Comparison of ENCODE assay signal across 16 cellular contexts in genomic region chr1:12081648-12082396, GRCh38. TPM values are rescaled to one million over a fixed set of nuclear protein-coding genes. Genes with fewer than 3 reads are reported as not detected.
DNase-seq lines count a peak whose midpoint lies in the region; ATAC-seq, FAIRE-seq and TF ChIP-seq lines count a peak whose summit lies in the region.
"Had no signal": no experiment of that assay in that cellular context is flagged by ENCODE, and none has a peak within 500 bp of the region (broad histone marks: within the 10 kb centered on the region; RNA-seq: fewer than 3 reads in every experiment).

No MANE protein-coding gene starts in this region.

- H3K36me3 ChIP-seq in CD4-positive, CD25-positive, alpha-beta regulatory T cell (ENCODE audit: control insufficient read depth, insufficient read depth, low read length): no peaks in the 10 kb centered on the region
- H3K36me3 ChIP-seq in fibroblast of lung (ENCODE audit: control insufficient read depth, insufficient read depth, low read length): no peaks in the 10 kb centered on the region
- H3K36me3 ChIP-seq: colonic mucosa, esophagus squamous epithelium had no signal

- no peak for ATAC-seq in CD4-positive, CD25-positive, alpha-beta regulatory T cell (ENCODE audit: low read depth in 2 of 2)
- no peak for ATAC-seq in GM21576 (IDR thresholded peaks at IDR 0.05; ENCODE audit: unreplicated experiment)

- H3K9me3 ChIP-seq in CD4-positive, CD25-positive, alpha-beta regulatory T cell (ENCODE audit: control insufficient read depth in 2 of 2, low read length in 2 of 2): peaks cover 0 to 5% of the 10 kb centered on the region in 2 experiments
- no peaks in the 10 kb centered on the region for H3K9me3 ChIP-seq in fibroblast of lung (ENCODE audit: control insufficient read depth, insufficient read depth, low read depth, low read length)
- H3K9me3 ChIP-seq: colonic mucosa, testis had no signal

- peak overlapping the region; percentile 24 to 78 (median 51) for H3K4me3 Mint-ChIP-seq in CD4-positive, CD25-positive, alpha-beta regulatory T cell

- H3K9me3 Mint-ChIP-seq in CD4-positive, CD25-positive, alpha-beta regulatory T cell: peaks cover 0 to 21% (median 4%) of the 10 kb centered on the region in 7 donors

- no peak overlapping the region for H3K9ac ChIP-seq in fibroblast of lung (ENCODE audit: insufficient read depth, low read length)

- peaks cover 11 to 59% (median 40%) of the 10 kb centered on the region in 4 donors for H3K4me1 Mint-ChIP-seq in CD4-positive, CD25-positive, alpha-beta regulatory T cell

- H3K27ac Mint-ChIP-seq in CD4-positive, CD25-positive, alpha-beta regulatory T cell: peak overlapping the region; percentile 26 to 90 (median 82)

- H4K20me1 ChIP-seq in fibroblast of lung (ENCODE audit: control insufficient read depth, extremely low read depth, insufficient read depth, low read length): no peaks in the 10 kb centered on the region

- H3K4me2 ChIP-seq in fibroblast of lung (ENCODE audit: extremely low read depth, insufficient read depth, low read length): no peak overlapping the region

- peaks cover 28% of the 10 kb centered on the region for H3K4me1 ChIP-seq in CD4-positive, CD25-positive, alpha-beta regulatory T cell (ENCODE audit: control insufficient read depth, insufficient read depth, low read length, poor library complexity, severe bottlenecking)
- H3K4me1 ChIP-seq in fibroblast of lung (ENCODE audit: control insufficient read depth, extremely low read depth, insufficient read depth, low read length): peaks cover 2% of the 10 kb centered on the region
- H3K4me1 ChIP-seq: colonic mucosa, testis had no signal

- no peak for TF ChIP-seq CTCF in fibroblast of lung (conservative IDR thresholded peaks at IDR 0.05 in 1 of 2, IDR thresholded peaks at IDR 0.05 in 1 of 2; ENCODE audit: low read depth in 1 of 2, low read length in 2 of 2)

- peak overlapping the region; percentile 64 for H2AFZ ChIP-seq in fibroblast of lung (ENCODE audit: low read length)

- H3K27ac ChIP-seq in CD4-positive, CD25-positive, alpha-beta regulatory T cell (ENCODE audit: insufficient read depth, low read length, poor library complexity, severe bottlenecking): peak overlapping the region; percentile 53
- no peak overlapping the region for H3K27ac ChIP-seq in fibroblast of lung (ENCODE audit: insufficient read depth, low read length)
- H3K27ac ChIP-seq: colonic mucosa, esophagus squamous epithelium, testis had no signal

- FAIRE-seq in GM12892 (lab: Jason Lieb, UNC): peak; percentile 87
- FAIRE-seq in frontal cortex (lab: Jason Lieb, UNC): no peak

- peak in 1 of 3 donors; percentile 25 for DNase-seq in CD4-positive, CD25-positive, alpha-beta regulatory T cell
- DNase-seq in GM12892 (ENCODE audit: insufficient read length) (no peak), RKO (ENCODE audit: low spot score) (peak; percentile 38), fibroblast of lung (ENCODE audit: low read depth in 2 of 2) (no peak), NK-92 (lab: John Stamatoyannopoulos, UW; ENCODE audit: unreplicated experiment) (no peak), NCI-H2171 treated with DMSO at 0.1 percent for 48 hours (lab: John Stamatoyannopoulos, UW) (no peak), frontal cortex (ENCODE audit: low spot score in 2 of 2) (no peak)
- DNase-seq: CD4-positive, alpha-beta memory T cell; colonic mucosa; esophagus squamous epithelium; NCI-H146; NCI-H510A treated with DMSO at 0.1 percent for 48 hours; testis had no signal

- H3K4me3 ChIP-seq in CD4-positive, CD25-positive, alpha-beta regulatory T cell (ENCODE audit: low read depth, low read length): no peak overlapping the region
- no peak overlapping the region for H3K4me3 ChIP-seq in fibroblast of lung (replicated peaks in 1 of 4; ENCODE audit: control extremely low read depth in 1 of 4, insufficient read depth in 1 of 4, low read depth in 3 of 4, low read length in 4 of 4)
- H3K4me3 ChIP-seq: colonic mucosa, esophagus squamous epithelium, lung, testis had no signal

- no peak; the same call in 1 of the 2 replicates for TF ChIP-seq POLR2A in GM12892 (IDR thresholded peaks at IDR 0.05; ENCODE audit: low read depth, low read length)

- H3K27me3 Mint-ChIP-seq in CD4-positive, CD25-positive, alpha-beta regulatory T cell: no peaks in the 10 kb centered on the region

- H3K27me3 ChIP-seq in CD4-positive, CD25-positive, alpha-beta regulatory T cell (ENCODE audit: control insufficient read depth, insufficient read depth, low read length): no peaks in the 10 kb centered on the region
- H3K27me3 ChIP-seq in fibroblast of lung (ENCODE audit: control insufficient read depth, insufficient read depth, low read length): no peaks in the 10 kb centered on the region
- H3K27me3 ChIP-seq: colonic mucosa, testis had no signal

- H3K36me3 Mint-ChIP-seq in CD4-positive, CD25-positive, alpha-beta regulatory T cell: peaks cover 8% of the 10 kb centered on the region

- no peaks in the 10 kb centered on the region for H3K79me2 ChIP-seq in fibroblast of lung (ENCODE audit: control insufficient read depth, insufficient read depth, low read length)

RNA-seq across cellular contexts. Expression of gene TNFRSF8, which starts 18.7 kb away (rescaled TPM):
- 2.3 TPM for total RNA-seq in CD4-positive, CD25-positive, alpha-beta regulatory T cell
- 1 to 10 TPM; 1.1 to 3.2 (median 1.3) TPM for polyA plus RNA-seq in CD4-positive, CD25-positive, alpha-beta regulatory T cell
- 45.9 TPM for polyA plus RNA-seq in GM12892 (2012; ENCODE audit: missing spikeins)
- total RNA-seq in fibroblast of lung: 0.26 TPM in 1 of 2 replicates, not detected in the other
- polyA plus RNA-seq in fibroblast of lung: 0.05 and 0.15 TPM in 2 replicates
- 0.36 TPM in 1 of 2 replicates, not detected in the other for polyA plus RNA-seq in fibroblast of lung (2012)
- polyA minus RNA-seq in fibroblast of lung (ENCODE audit: low replicate concordance): 1.1 TPM in 1 of 2 replicates, not detected in the other
- total RNA-seq in frontal cortex: not detected
- total RNA-seq: CD4-positive, alpha-beta memory T cell; SK-MEL-5 had no signal
- polyA plus RNA-seq: CD4-positive, alpha-beta memory T cell had no signal
